Comparison of ENCODE assay signal across 11 cellular contexts in genomic region chr5:56827043-56827442, GRCh38.
DNase-seq lines count a peak whose midpoint lies in the region; ATAC-seq and TF ChIP-seq lines count a peak whose summit lies in the region.
"Had no signal": no experiment of that assay in that cellular context is flagged by ENCODE, and none has a peak within 500 bp of the region (broad histone marks: within the 10 kb centered on the region; RNA-seq: fewer than 3 reads in every experiment).

No MANE protein-coding gene starts in this region.

- H3K79me2 ChIP-seq in parathyroid adenoma: peaks cover 59% of the 10 kb centered on the region

- DNase-seq in DMS53 (lab: John Stamatoyannopoulos, UW) (peak; percentile 47), DMS53 treated with DMSO at 0.1 percent for 48 hours (lab: John Stamatoyannopoulos, UW; ENCODE audit: unreplicated experiment) (no peak), NCI-H69 (lab: John Stamatoyannopoulos, UW) (peak; percentile 7)
- no peak for DNase-seq in effector memory CD4-positive, alpha-beta T cell
- no peak for DNase-seq in activated CD4-positive, CD25-positive, alpha-beta regulatory T cell treated with anti-CD3 and anti-CD28 coated beads, Interleukin-2, amount 50 U/mL, for 72 hours
- DNase-seq: hippocampal formation, NCI-H187 had no signal

- TF ChIP-seq CTCF in parathyroid adenoma (IDR thresholded peaks at IDR 0.05): peak; percentile 37

- H3K27me3 ChIP-seq in effector memory CD4-positive, alpha-beta T cell (replicated peaks; ENCODE audit: control insufficient read depth, insufficient read depth, low read length, poor library complexity, severe bottlenecking): no peaks in the 10 kb centered on the region
- no peaks in the 10 kb centered on the region for H3K27me3 ChIP-seq in parathyroid adenoma (ENCODE audit: control insufficient read depth, insufficient read depth, low read length)

- no peak overlapping the region for H2AFZ ChIP-seq in parathyroid adenoma

- peaks cover 74% of the 10 kb centered on the region for H3K4me1 ChIP-seq in effector memory CD4-positive, alpha-beta T cell (ENCODE audit: control insufficient read depth, insufficient read depth, low read length, poor library complexity, severe bottlenecking)
- peaks cover 19% of the 10 kb centered on the region for H3K4me1 ChIP-seq in parathyroid adenoma

- peak overlapping the region; percentile 13 for H3K4me3 ChIP-seq in effector memory CD4-positive, alpha-beta T cell (ENCODE audit: insufficient read depth, low read depth, low read length, poor library complexity, severe bottlenecking)
- no peak overlapping the region for H3K4me3 ChIP-seq in parathyroid adenoma (ENCODE audit: low read depth, low read length)

- ATAC-seq in HG02759 (IDR thresholded peaks at IDR 0.05; ENCODE audit: unreplicated experiment): no peak
- ATAC-seq in HG03280 (IDR thresholded peaks at IDR 0.05; ENCODE audit: unreplicated experiment): no peak
- ATAC-seq: activated CD4-positive, CD25-positive, alpha-beta regulatory T cell treated with anti-CD3 and anti-CD28 coated beads, Interleukin-2, amount 50 U/mL, for 24 hours had no signal

- no peak overlapping the region for H3K4me2 ChIP-seq in parathyroid adenoma (ENCODE audit: low read length)

- no peaks in the 10 kb centered on the region for H3K36me3 ChIP-seq in effector memory CD4-positive, alpha-beta T cell (ENCODE audit: control insufficient read depth, insufficient read depth, low read length)
- H3K36me3 ChIP-seq in parathyroid adenoma (ENCODE audit: control insufficient read depth, insufficient read depth, low read length): no peaks in the 10 kb centered on the region

- H3K9me3 ChIP-seq in effector memory CD4-positive, alpha-beta T cell (ENCODE audit: control insufficient read depth, low read length): no peaks in the 10 kb centered on the region
- no peaks in the 10 kb centered on the region for H3K9me3 ChIP-seq in parathyroid adenoma (ENCODE audit: control insufficient read depth, low read length)

- H3K9ac ChIP-seq in parathyroid adenoma: no peak overlapping the region

- H3K27ac ChIP-seq in effector memory CD4-positive, alpha-beta T cell (ENCODE audit: insufficient read depth, low read length, poor library complexity, severe bottlenecking): peak overlapping the region; percentile 68
- H3K27ac ChIP-seq in parathyroid adenoma: no peak overlapping the region

Comparison
In these comparisons a context has a peak if more than half of its experiments do, and no peak if none do; other contexts are left out.
1. DNase-seq: peak in DMS53 (single experiment) and NCI-H69 (single experiment); none in DMS53 treated with DMSO at 0.1 percent for 48 hours (single experiment), effector memory CD4-positive, alpha-beta T cell (0 of 3) and activated CD4-positive, CD25-positive, alpha-beta regulatory T cell treated with anti-CD3 and anti-CD28 coated beads, Interleukin-2, amount 50 U/mL, for 72 hours (single experiment).